21 cellular contexts compared by ENCODE assay signal in genomic region chr2:147888665-147889064, GRCh38. TPM values are rescaled to one million over a fixed set of nuclear protein-coding genes. Genes with fewer than 3 reads are reported as not detected.
DNase-seq lines count a peak whose midpoint lies in the region; ATAC-seq, FAIRE-seq and TF ChIP-seq lines count a peak whose summit lies in the region.
"Had no signal": no experiment of that assay in that cellular context is flagged by ENCODE, and none has a peak within 500 bp of the region (broad histone marks: within the 10 kb centered on the region; RNA-seq: fewer than 3 reads in every experiment).

No MANE protein-coding gene starts in this region.

- ATAC-seq in GM19035 (IDR thresholded peaks at IDR 0.05; ENCODE audit: unreplicated experiment): peak; percentile 59
- ATAC-seq in GM21786 (IDR thresholded peaks at IDR 0.05; ENCODE audit: unreplicated experiment): peak; percentile 78
- peak; percentile 67 for ATAC-seq in HG03045 (IDR thresholded peaks at IDR 0.05; ENCODE audit: unreplicated experiment)
- ATAC-seq in GM21423 (IDR thresholded peaks at IDR 0.05; ENCODE audit: unreplicated experiment): no peak
- ATAC-seq in esophagus mucosa: no peak
- ATAC-seq: gastrocnemius medialis; natural killer cell treated with Interleukin-12 subunit alpha and Interleukin-12 subunit beta and Interleukin-15 and Interleukin-18, amount 100 ng/mL, for 72 hours had no signal

- no peak overlapping the region for H3K27ac ChIP-seq in keratinocyte (ENCODE audit: control insufficient read depth, insufficient read depth, low read length)
- H3K27ac ChIP-seq: BLaER1, gastrocnemius medialis, SJCRH30 had no signal

- no peaks in the 10 kb centered on the region for H3K4me1 ChIP-seq in keratinocyte (ENCODE audit: control insufficient read depth, extremely low read depth, insufficient read depth, low read length)
- H3K4me1 ChIP-seq: SJCRH30 had no signal

- DNase-seq in keratinocyte (ENCODE audit: low read depth, low spot score): no peak
- no peak for DNase-seq in NOMO-1 treated with dmso at 0.1 percent for 144 hours (lab: John Stamatoyannopoulos, UW; ENCODE audit: unreplicated experiment)
- no peak for DNase-seq in DMS79 treated with DMSO at 0.1 percent for 48 hours (lab: John Stamatoyannopoulos, UW)
- DNase-seq: activated CD4-positive, alpha-beta memory T cell treated with anti-CD3 and anti-CD28 coated beads for 36 hours; amygdala; cerebellar nuclear complex; gastrocnemius medialis; Kasumi-1; NCI-H146; NCI-H345; SJCRH30; stimulated activated CD4-positive, alpha-beta T cell treated with anti-CD3 and anti-CD28 coated beads, Interleukin-15, amount 100 ng/mL, for 24 hours; T1000 had no signal

- dilution Hi-C loops in keratinocyte (cut with MboI; ENCODE audit: extremely low pct_ligation_motif_present, low sequenced_read_pairs): no loop called here

- H3K4me2 ChIP-seq in keratinocyte (ENCODE audit: control insufficient read depth, extremely low read depth, insufficient read depth, low read depth, low read length): peak overlapping the region; percentile 7
- H3K4me2 ChIP-seq: BLaER1 had no signal

- H3K9me1 ChIP-seq in keratinocyte (ENCODE audit: control insufficient read depth, extremely low read depth, insufficient read depth, low read length): no peaks in the 10 kb centered on the region

- peaks cover 11% of the 10 kb centered on the region for H3K79me2 ChIP-seq in keratinocyte (ENCODE audit: control insufficient read depth, insufficient read depth, low read length)

- no peak overlapping the region for H3K9ac ChIP-seq in keratinocyte (ENCODE audit: control insufficient read depth, extremely low read depth, insufficient read depth, low read length)
- H3K9ac ChIP-seq: BLaER1 had no signal

- no peak for FAIRE-seq in keratinocyte (lab: Jason Lieb, UNC)

- no peaks in the 10 kb centered on the region for H3K27me3 ChIP-seq in keratinocyte (ENCODE audit: control insufficient read depth, extremely low read depth, insufficient read depth, low read length)
- H3K27me3 ChIP-seq: BLaER1, gastrocnemius medialis, SJCRH30 had no signal

- no peak for TF ChIP-seq CTCF in keratinocyte (optimal IDR thresholded peaks at IDR 0.05 in 1 of 3, IDR thresholded peaks at IDR 0.05 in 1 of 3, conservative IDR thresholded peaks at IDR 0.05 in 1 of 3; ENCODE audit: extremely low read depth in 1 of 3, insufficient read depth in 2 of 3, low read length in 3 of 3)

- H3K4me3 ChIP-seq in keratinocyte (ENCODE audit: control insufficient read depth in 2 of 3, extremely low read depth in 1 of 3, insufficient read depth in 2 of 3, low read depth in 1 of 3, low read length in 3 of 3): no peak overlapping the region
- H3K4me3 ChIP-seq: BLaER1, gastrocnemius medialis, lung, SJCRH30 had no signal

- no peaks in the 10 kb centered on the region for H4K20me1 ChIP-seq in keratinocyte (ENCODE audit: control insufficient read depth, extremely low read depth, insufficient read depth, low read length)
- H4K20me1 ChIP-seq: BLaER1 had no signal

- H3K36me3 ChIP-seq in keratinocyte (ENCODE audit: control insufficient read depth in 2 of 2, extremely low read depth in 1 of 2, insufficient read depth in 2 of 2, low read length in 2 of 2): no peaks in the 10 kb centered on the region
- H3K36me3 ChIP-seq: BLaER1, gastrocnemius medialis had no signal

- H3K9me3 ChIP-seq in keratinocyte (ENCODE audit: control insufficient read depth, low read depth, low read length): no peaks in the 10 kb centered on the region
- H3K9me3 ChIP-seq: BLaER1, gastrocnemius medialis, SJCRH30 had no signal

- no peak overlapping the region for H2AFZ ChIP-seq in keratinocyte (ENCODE audit: control insufficient read depth, low read length)

RNA-seq across cellular contexts. Expression of gene ACVR2A, which starts 43.8 kb away (rescaled TPM):
- 4.5 to 6.6 TPM (median 5.5 TPM) in 3 replicates for polyA plus RNA-seq in keratinocyte
- 12.3 TPM for polyA plus RNA-seq in keratinocyte (2011; ENCODE audit: low read depth)
- polyA plus RNA-seq in keratinocyte (2011; cell fraction: cytosol; rRNA removed): 1.6 and 2.9 TPM in 2 replicates
- 13.5 and 20.5 TPM in 2 replicates for polyA plus RNA-seq in keratinocyte (2011; cell fraction: nucleus; rRNA removed)
- 3.7 and 9.1 TPM in 2 replicates for polyA plus RNA-seq in keratinocyte (2012; ENCODE audit: low replicate concordance)
- 4.4 to 15.9 TPM (median 14.0 TPM) in 3 replicates for polyA minus RNA-seq in keratinocyte
- 6.3 TPM for polyA minus RNA-seq in keratinocyte (2011; cell fraction: cytosol; rRNA and poly(A)+ RNA removed)
- polyA minus RNA-seq in keratinocyte (2011; cell fraction: nucleus; rRNA and poly(A)+ RNA removed): 12.7 and 33.2 TPM in 2 replicates
- total RNA-seq in esophagus mucosa: 12.1 TPM

Comparison
In these comparisons a context has a peak if more than half of its experiments do, and no peak if none do; other contexts are left out.
1. ATAC-seq: peak in GM19035 (single experiment), GM21786 (single experiment) and HG03045 (single experiment); none in GM21423 (single experiment) and esophagus mucosa (single experiment).